13 cellular contexts compared by ENCODE assay signal in the genomic region with DNA sequence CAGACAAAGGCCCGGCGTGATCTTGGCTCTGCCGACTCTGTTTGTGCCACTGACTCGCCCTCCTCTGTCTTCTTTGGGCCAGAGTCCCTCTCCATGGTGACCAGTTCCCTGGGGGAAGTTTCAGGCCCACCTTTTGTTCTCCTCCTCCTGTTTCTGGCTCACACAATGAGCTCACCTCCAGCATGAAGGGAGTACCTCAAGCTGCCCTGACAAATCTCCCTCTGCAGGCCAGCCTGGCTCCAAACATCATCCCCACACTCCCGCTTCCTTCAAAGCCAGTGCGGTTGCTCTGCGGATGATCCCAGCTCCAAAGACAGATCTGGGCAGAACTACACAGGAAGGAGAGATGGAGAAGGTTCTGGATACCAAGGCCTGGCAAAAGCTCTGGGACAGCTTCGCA.
"Had no signal": no experiment of that assay in that cellular context is flagged by ENCODE, and none has a peak within 500 bp of the region (broad histone marks: within the 10 kb centered on the region; RNA-seq: fewer than 3 reads in every experiment).

No MANE protein-coding gene starts in this region.

- H3K36me3 Mint-ChIP-seq: activated naive CD4-positive, alpha-beta T cell treated with anti-CD3 and anti-CD28 coated beads, Interleukin-2, amount 50 U/mL, for 24 hours had no signal

- ATAC-seq: gastrocnemius medialis, heart left ventricle, left ventricle myocardium superior, right lobe of liver had no signal

- H3K27me3 Mint-ChIP-seq: activated naive CD4-positive, alpha-beta T cell treated with anti-CD3 and anti-CD28 coated beads, Interleukin-2, amount 50 U/mL, for 24 hours had no signal

- H3K36me3 ChIP-seq: ascending aorta, gastrocnemius medialis, heart left ventricle, right lobe of liver, thyroid gland had no signal

- H3K27ac Mint-ChIP-seq: T-helper 2 cell treated with Interferon-gamma antibody and Interleukin-4, amounts not matched to agents 5 μg/mL and 100 μg/mL, for 36 hours had no signal

- H3K4me1 ChIP-seq: ascending aorta, gastrocnemius medialis, heart left ventricle, right lobe of liver, thyroid gland had no signal

- H3K27ac ChIP-seq: ascending aorta, gastrocnemius medialis, heart left ventricle, right lobe of liver, thyroid gland had no signal

- H3K9me3 ChIP-seq: ascending aorta, gastrocnemius medialis, heart left ventricle, right lobe of liver, thyroid gland had no signal

- H3K27me3 ChIP-seq: ascending aorta, right lobe of liver, thyroid gland had no signal

- DNase-seq: activated CD4-positive, alpha-beta T cell treated with anti-CD3 and anti-CD28 coated beads, Interleukin-2, amount 50 U/mL, for 48 hours; activated gamma-delta T cell; cerebellar nuclear complex; cortex of kidney; gastrocnemius medialis; heart left ventricle; left ventricle myocardium superior; right lobe of liver; stimulated activated naive CD4-positive, alpha-beta T cell; thyroid gland had no signal

- H3K9me3 Mint-ChIP-seq: activated naive CD4-positive, alpha-beta T cell treated with anti-CD3 and anti-CD28 coated beads, Interleukin-2, amount 50 U/mL, for 24 hours; T-helper 2 cell treated with Interferon-gamma antibody and Interleukin-4, amounts not matched to agents 5 μg/mL and 100 μg/mL, for 36 hours had no signal

- H3K4me3 Mint-ChIP-seq: activated naive CD4-positive, alpha-beta T cell treated with anti-CD3 and anti-CD28 coated beads, Interleukin-2, amount 50 U/mL, for 24 hours; T-helper 2 cell treated with Interferon-gamma antibody and Interleukin-4, amounts not matched to agents 5 μg/mL and 100 μg/mL, for 36 hours had no signal

- H3K4me3 ChIP-seq: ascending aorta, gastrocnemius medialis, heart left ventricle, right lobe of liver, thyroid gland had no signal
